In genomic region chr10:28495084-28495483, GRCh38 we compare ENCODE assay signal across 30 cellular contexts.
"Had no signal": no experiment of that assay in that cellular context is flagged by ENCODE, and none has a peak within 500 bp of the region (broad histone marks: within the 10 kb centered on the region; RNA-seq: fewer than 3 reads in every experiment).

No MANE protein-coding gene starts in this region.

- ATAC-seq: activated CD8-positive, alpha-beta T cell treated with anti-CD3 and anti-CD28 coated beads for 36 hours; body of pancreas; PC-3; Right ventricle myocardium inferior had no signal

- DNase-seq: activated CD4-positive, alpha-beta T cell treated with anti-CD3 and anti-CD28 coated beads, Interleukin-2, amount 10 ng/mL, durations not matched to agents 24 days and 14 days; activated CD4-positive, alpha-beta T cell treated with anti-CD3 and anti-CD28 coated beads, Interleukin-2, amount 50 U/mL, for 4 hours; activated CD8-positive, alpha-beta T cell treated with anti-CD3 and anti-CD28 coated beads for 36 hours; activated gamma-delta T cell; activated naive CD4-positive, alpha-beta T cell treated with Interleukin-2 at 50 U/mL for 16 hours; activated naive CD8-positive, alpha-beta T cell treated with anti-CD3 and anti-CD28 coated beads, Interleukin-2, amount 10 ng/mL, durations not matched to agents 7 days and 5 days; activated T-cell treated with anti-CD3 and anti-CD28 coated beads, Interleukin-2, amount 50 U/mL, for 1 hour; amygdala; body of pancreas; NCI-H1092 treated with DMSO at 0.1 percent for 48 hours; NCI-H1417; NCI-H146; NCI-H187; NCI-H2029 treated with DMSO at 0.1 percent for 48 hours; NCI-H2171 treated with DMSO at 0.1 percent for 48 hours; NCI-H2227 treated with DMSO at 0.1 percent for 48 hours; NCI-H446; NCI-H510A treated with DMSO at 0.1 percent for 48 hours; NCI-H526 treated with DMSO at 0.1 percent for 48 hours; NCI-H774; PC-3; Peyer's patch; SIG-M5; SW 1271; T-helper 1 cell; T-helper 2 cell; T-helper 9 cell had no signal

- H3K4me3 ChIP-seq: body of pancreas, breast epithelium, Peyer's patch had no signal

- H3K27me3 ChIP-seq: body of pancreas, breast epithelium, Peyer's patch had no signal

- H3K27ac ChIP-seq: breast epithelium, Peyer's patch, RWPE1 had no signal

- H3K36me3 ChIP-seq: breast epithelium, Peyer's patch had no signal

- H3K4me1 ChIP-seq: Peyer's patch had no signal
